In genomic region chr20:5085380-5085779, GRCh38 we compare ENCODE assay signal across 16 cellular contexts. TPM values are rescaled to one million over a fixed set of nuclear protein-coding genes. Genes with fewer than 3 reads are reported as not detected.
A peak's percentile ranks its signal among the peaks of the same experiment; 100 is the strongest.
DNase-seq lines count a peak whose midpoint lies in the region; TF ChIP-seq lines count a peak whose summit lies in the region.
"Had no signal": no experiment of that assay in that cellular context is flagged by ENCODE, and none has a peak within 500 bp of the region (broad histone marks: within the 10 kb centered on the region; RNA-seq: fewer than 3 reads in every experiment).

No MANE protein-coding gene starts in this region.

- H3K27me3 Mint-ChIP-seq in dendritic cell treated with granulocyte-macrophage colony-stimulating factor and Interleukin-4, amounts not matched to agents 40 ng/mL and 50 ng/mL, for 4 days, result no peaks in the 10 kb centered on the region
- no peaks in the 10 kb centered on the region for H3K27me3 Mint-ChIP-seq in H9 (ENCODE audit: low read depth)
- H3K27me3 Mint-ChIP-seq: activated naive CD4-positive, alpha-beta T cell treated with anti-CD3 and anti-CD28 coated beads, Interleukin-2, amount 50 U/mL, for 24 hours; CD4-positive, CD25-positive, alpha-beta regulatory T cell had no signal

- no peaks in the 10 kb centered on the region for H3K27me3 ChIP-seq in H9 (ENCODE audit: insufficient read depth, low read length)
- H3K27me3 ChIP-seq: brain microvascular endothelial cell had no signal

- H2BK120ac ChIP-seq in H9 (ENCODE audit: low read depth, low read length, poor library complexity, severe bottlenecking), result no peak overlapping the region

- H3K79me1 ChIP-seq in H9 (ENCODE audit: insufficient read depth, low read depth, low read length, poor library complexity, severe bottlenecking), result no peaks in the 10 kb centered on the region

- no peak overlapping the region for H4K91ac ChIP-seq in H9 (ENCODE audit: insufficient read length, low read depth, low read length)

- H3K9ac ChIP-seq in H9 (ENCODE audit: extremely low read depth, insufficient read length, low read length), result no peak overlapping the region

- no peaks in the 10 kb centered on the region for H3K23me2 ChIP-seq in H9 (ENCODE audit: insufficient read length, low read depth, low read length, poor library complexity, severe bottlenecking)

- H3K4me1 Mint-ChIP-seq in dendritic cell treated with granulocyte-macrophage colony-stimulating factor and Interleukin-4, amounts not matched to agents 40 ng/mL and 50 ng/mL, for 4 days (ENCODE audit: low read depth), result peaks cover 65% of the 10 kb centered on the region
- H3K4me1 Mint-ChIP-seq in H9, result peaks cover 7 to 10% of the 10 kb centered on the region in 2 experiments

- no peak overlapping the region for H3K4ac ChIP-seq in H9 (ENCODE audit: low read depth, low read length)

- intact Hi-C loops in dendritic cell treated with granulocyte-macrophage colony-stimulating factor and Interleukin-4, amounts not matched to agents 40 ng/mL and 50 ng/mL, for 4 days (cut with micrococcal nuclease), result loop anchor here (10.0 kb wide), 1 partner anchor 271 kb away; no protein-coding TSS in a partner anchor

- no peak overlapping the region for H4K5ac ChIP-seq in H9 (ENCODE audit: insufficient read length, low read depth, low read length)

- TF ChIP-seq CTCF in H9 (conservative IDR thresholded peaks at IDR 0.05), result no peak

- no peak overlapping the region for H3K56ac ChIP-seq in H9 (ENCODE audit: insufficient read length, low read depth, low read length)

- H4K8ac ChIP-seq in H9 (replicated peaks; ENCODE audit: insufficient read length, low read depth, low read length), result no peak overlapping the region

- no peak overlapping the region for H2BK12ac ChIP-seq in H9 (ENCODE audit: insufficient read length, low read depth, low read length)

- H3K4me2 ChIP-seq in H9 (ENCODE audit: insufficient read depth, insufficient read length, low read length), result no peak overlapping the region

- no peak overlapping the region for H3K23ac ChIP-seq in H9 (ENCODE audit: insufficient read length, low read depth, low read length)

- H3K4me1 ChIP-seq in H9 (ENCODE audit: insufficient read depth, low read length), result no peaks in the 10 kb centered on the region

- H3K18ac ChIP-seq in H9 (ENCODE audit: insufficient read length, low read depth, low read length), result no peak overlapping the region

- H3K9me3 ChIP-seq in H9 (ENCODE audit: control insufficient read depth, low read depth, low read length), result no peaks in the 10 kb centered on the region

- no peak overlapping the region for H3T11ph ChIP-seq in H9 (ENCODE audit: low read length)

- no peak overlapping the region for H3K14ac ChIP-seq in H9 (ENCODE audit: insufficient read depth, low read length)

- H3K4me3 Mint-ChIP-seq in dendritic cell treated with granulocyte-macrophage colony-stimulating factor and Interleukin-4, amounts not matched to agents 40 ng/mL and 50 ng/mL, for 4 days, result no peak overlapping the region
- H3K4me3 Mint-ChIP-seq in H9, result no peak overlapping the region
- H3K4me3 Mint-ChIP-seq: activated naive CD4-positive, alpha-beta T cell treated with anti-CD3 and anti-CD28 coated beads, Interleukin-2, amount 50 U/mL, for 24 hours had no signal

- H3K27ac ChIP-seq in H9 (ENCODE audit: insufficient read length, low read depth, low read length), result no peak overlapping the region
- H3K27ac ChIP-seq: brain microvascular endothelial cell had no signal

- no CpG with 5 or more reads among the region's 4 CpGs for WGBS in H9 (ENCODE audit: extremely low coverage, insufficient read length, low lambda C conversion rate)

- H3K9me3 Mint-ChIP-seq in dendritic cell treated with granulocyte-macrophage colony-stimulating factor and Interleukin-4, amounts not matched to agents 40 ng/mL and 50 ng/mL, for 4 days, result no peaks in the 10 kb centered on the region
- H3K9me3 Mint-ChIP-seq in H9, result no peaks in the 10 kb centered on the region
- H3K9me3 Mint-ChIP-seq: activated naive CD4-positive, alpha-beta T cell treated with anti-CD3 and anti-CD28 coated beads, Interleukin-2, amount 50 U/mL, for 24 hours had no signal

- H4K20me1 ChIP-seq in H9 (ENCODE audit: control insufficient read depth, insufficient read depth, insufficient read length), result no peaks in the 10 kb centered on the region

- no peak overlapping the region for H2BK5ac ChIP-seq in H9 (ENCODE audit: insufficient read length, low read length)

- H3K79me2 ChIP-seq in H9 (ENCODE audit: insufficient read depth, low read length), result no peaks in the 10 kb centered on the region

- H2AFZ ChIP-seq in H9 (ENCODE audit: low read length), result no peak overlapping the region

- no peaks in the 10 kb centered on the region for H3K36me3 Mint-ChIP-seq in dendritic cell treated with granulocyte-macrophage colony-stimulating factor and Interleukin-4, amounts not matched to agents 40 ng/mL and 50 ng/mL, for 4 days (ENCODE audit: low read depth)
- H3K36me3 Mint-ChIP-seq in H9 (ENCODE audit: insufficient read depth in 1 of 3, low read depth in 3 of 3), result no peaks in the 10 kb centered on the region
- H3K36me3 Mint-ChIP-seq: activated naive CD4-positive, alpha-beta T cell treated with anti-CD3 and anti-CD28 coated beads, Interleukin-2, amount 50 U/mL, for 24 hours; CD4-positive, CD25-positive, alpha-beta regulatory T cell had no signal

- no peak overlapping the region for H2AK5ac ChIP-seq in H9 (ENCODE audit: insufficient read length, low read length)

- peak overlapping the region; percentile 98 for H3K27ac Mint-ChIP-seq in dendritic cell treated with granulocyte-macrophage colony-stimulating factor and Interleukin-4, amounts not matched to agents 40 ng/mL and 50 ng/mL, for 4 days
- no peak overlapping the region for H3K27ac Mint-ChIP-seq in H9
- H3K27ac Mint-ChIP-seq: activated naive CD4-positive, alpha-beta T cell treated with anti-CD3 and anti-CD28 coated beads, Interleukin-2, amount 50 U/mL, for 24 hours; CD4-positive, CD25-positive, alpha-beta regulatory T cell had no signal

- DNase-seq in GF-D8 (lab: John Stamatoyannopoulos, UW) (peak; percentile 50), NOMO-1 (lab: John Stamatoyannopoulos, UW; ENCODE audit: unreplicated experiment in 2 of 2) (peak; percentile 36 to 72), putamen (ENCODE audit: low spot score) (peak; percentile 28), DMS153 (lab: John Stamatoyannopoulos, UW) (no peak), inferior parietal cortex (ENCODE audit: extremely low spot score) (no peak), H9 (no peak)
- DNase-seq: brain microvascular endothelial cell; CD4-positive, CD25-positive, alpha-beta regulatory T cell; DND-41; effector CD4-positive, alpha-beta T cell; IMR-90; mesenchymal stem cell; NCI-H1417; NCI-H446 had no signal

- no peak overlapping the region for H2BK15ac ChIP-seq in H9 (ENCODE audit: low read depth, low read length)

- H2BK20ac ChIP-seq in H9 (ENCODE audit: low read depth, low read length, poor library complexity, severe bottlenecking), result no peak overlapping the region

RNA-seq across cellular contexts. Expression of gene TMEM230, which starts 27.5 kb away (rescaled TPM):
- 62.3 and 64.3 TPM in 2 replicates for total RNA-seq in H9 (2021)

RNA-seq across cellular contexts. Expression of gene PCNA, which starts 34.4 kb away (rescaled TPM):
- total RNA-seq in H9 (2021), result 274 and 284 TPM in 2 replicates

RNA-seq across cellular contexts. Expression of gene CDS2, which starts 41.4 kb away (rescaled TPM):
- total RNA-seq in H9 (2021), result 60.3 and 63.2 TPM in 2 replicates

Comparison
In these comparisons a context has a peak if more than half of its experiments do, and no peak if none do; other contexts are left out.
1. DNase-seq: peak in GF-D8 (single experiment), NOMO-1 (2 of 2) and putamen (single experiment); none in DMS153 (single experiment), inferior parietal cortex (single experiment) and H9 (single experiment).